ENCODE assay signal across 1 cellular context in genomic region chr6:128230267-128230989, GRCh38.
TF ChIP-seq lines count a peak whose summit lies in the region.

No MANE protein-coding gene starts in this region.

TF ChIP-seq in HepG2, 621 proteins besides CTCF, POLR2A, EP300 and RAD21 (continued from another document):
- TF ChIP-seq, protein P1, sequence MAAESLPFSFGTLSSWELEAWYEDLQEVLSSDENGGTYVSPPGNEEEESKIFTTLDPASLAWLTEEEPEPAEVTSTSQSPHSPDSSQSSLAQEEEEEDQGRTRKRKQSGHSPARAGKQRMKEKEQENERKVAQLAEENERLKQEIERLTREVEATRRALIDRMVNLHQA (CRISPR knock-in tag; IDR thresholded peaks at IDR 0.05), result no peak
- TF ChIP-seq ZNF790 (CRISPR knock-in tag; IDR thresholded peaks at IDR 0.05; ENCODE audit: borderline replicate concordance) (no peak), TOE1 (CRISPR knock-in tag; IDR thresholded peaks at IDR 0.05) (no peak), MIXL1 (CRISPR knock-in tag; IDR thresholded peaks at IDR 0.05) (0 out of 2 replicates have a peak, but pooled peaks have one; percentile 23), ONECUT2 (CRISPR knock-in tag; IDR thresholded peaks at IDR 0.05) (peak; percentile 46; the same call in 1 of the 2 replicates), ZNF510 (CRISPR knock-in tag; IDR thresholded peaks at IDR 0.05; ENCODE audit: low read depth) (no peak), JUN (CRISPR knock-in tag; IDR thresholded peaks at IDR 0.05) (no peak), ZNF589 (CRISPR knock-in tag; conservative IDR thresholded peaks at IDR 0.05) (no peak)
